Comparison of ENCODE assay signal across 25 cellular contexts in genomic region chr11:22467741-22468140, GRCh38.
"Had no signal": no experiment of that assay in that cellular context is flagged by ENCODE, and none has a peak within 500 bp of the region (broad histone marks: within the 10 kb centered on the region; RNA-seq: fewer than 3 reads in every experiment).

No MANE protein-coding gene starts in this region.

- H3K27ac ChIP-seq: adrenal gland, cardiac muscle cell, SJSA1 had no signal

- H3K4me3 ChIP-seq: adrenal gland, cardiac muscle cell, MG63, SJSA1 had no signal

- H3K27me3 ChIP-seq: adrenal gland, cardiac muscle cell, MG63, SJSA1 had no signal

- H3K4me1 ChIP-seq: adrenal gland, SJSA1 had no signal

- ATAC-seq: activated CD8-positive, alpha-beta T cell treated with anti-CD3 and anti-CD28 coated beads for 36 hours; activated naive CD4-positive, alpha-beta T cell treated with anti-CD3 and anti-CD28 coated beads, Interleukin-2, amount 50 U/mL, for 72 hours; activated T-cell treated with anti-CD3 and anti-CD28 coated beads, Interleukin-2, amount 50 U/mL, for 4 hours; Panc1 had no signal

- H3K9me3 ChIP-seq: adrenal gland, MG63, SJSA1, SK-N-SH had no signal

- DNase-seq: activated CD4-positive, alpha-beta T cell treated with anti-CD3 and anti-CD28 coated beads, Interleukin-2, amount 10 ng/mL, durations not matched to agents 24 days and 14 days; activated CD4-positive, alpha-beta T cell treated with anti-CD3 and anti-CD28 coated beads, Interleukin-2, amount 50 U/mL, for 4 hours; activated CD8-positive, alpha-beta T cell treated with anti-CD3 and anti-CD28 coated beads for 36 hours; activated gamma-delta T cell treated with Interleukin-2 at 50 U/mL for 16 hours; activated naive CD4-positive, alpha-beta T cell treated with anti-CD3 and anti-CD28 coated beads for 36 hours; activated T-cell treated with anti-CD3 and anti-CD28 coated beads, Interleukin-2, amount 50 U/mL, for 4 hours; adrenal gland; Kasumi-1; KG1; MG63; NCI-H1048; NCI-H1105 treated with DMSO at 0.1 percent for 48 hours; NCI-H1436; NCI-H1694; NCI-H1930; NCI-H2081 treated with DMSO at 0.1 percent for 48 hours; NCI-H226; NCI-H446 treated with DMSO at 0.1 percent for 48 hours; NCI-H524; SHP77 treated with DMSO at 0.1 percent for 48 hours; SK-N-SH had no signal

- H3K4me2 ChIP-seq: SK-N-SH had no signal

- H3K36me3 ChIP-seq: adrenal gland, cardiac muscle cell, MG63, SJSA1 had no signal

- H3K9ac ChIP-seq: SK-N-SH had no signal
